ENCODE assay signal across 9 cellular contexts in the genomic region with DNA sequence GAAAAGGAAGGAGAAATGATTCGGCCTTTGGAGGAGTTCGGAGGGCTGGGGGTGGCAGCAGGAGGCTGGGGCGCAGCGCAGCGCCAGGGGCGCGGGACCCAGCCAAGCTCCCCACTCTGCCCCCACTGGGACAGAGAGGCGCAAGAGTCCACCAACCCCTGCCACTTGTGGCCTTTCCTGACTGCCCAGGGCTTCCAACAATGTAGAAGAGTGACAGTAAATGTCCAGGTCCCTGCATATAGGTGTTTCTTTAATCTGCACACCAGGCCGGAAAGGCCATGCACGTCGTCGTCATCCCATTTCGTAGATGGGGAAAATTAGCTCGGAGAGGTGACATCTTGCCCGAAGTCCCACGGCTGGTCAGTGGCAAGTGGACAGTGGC.
A peak's percentile ranks its signal among the peaks of the same experiment; 100 is the strongest.
DNase-seq lines count a peak whose midpoint lies in the region; ATAC-seq and TF ChIP-seq lines count a peak whose summit lies in the region.
"Had no signal": no experiment of that assay in that cellular context is flagged by ENCODE, and none has a peak within 500 bp of the region (broad histone marks: within the 10 kb centered on the region; RNA-seq: fewer than 3 reads in every experiment).

No MANE protein-coding gene starts in this region.

- peaks cover 6% of the 10 kb centered on the region for H3K4me1 Mint-ChIP-seq in activated CD4-positive, alpha-beta memory T cell treated with anti-CD3 and anti-CD28 coated beads for 36 hours (ENCODE audit: low read depth)
- peaks cover 3% of the 10 kb centered on the region for H3K4me1 Mint-ChIP-seq in activated CD4-positive, alpha-beta memory T cell treated with anti-CD3 and anti-CD28 coated beads, Interleukin-2, amount 10 ng/mL, durations not matched to agents 7 days and 5 days

- no peak for TF ChIP-seq POLR2A in testis (IDR thresholded peaks at IDR 0.05)

- peaks cover 46% of the 10 kb centered on the region for H3K27me3 Mint-ChIP-seq in activated CD4-positive, alpha-beta memory T cell treated with anti-CD3 and anti-CD28 coated beads for 36 hours
- H3K27me3 Mint-ChIP-seq in activated CD4-positive, alpha-beta memory T cell treated with anti-CD3 and anti-CD28 coated beads, Interleukin-2, amount 10 ng/mL, durations not matched to agents 7 days and 5 days: peaks cover 51% of the 10 kb centered on the region

- TF ChIP-seq CTCF in coronary artery (IDR thresholded peaks at IDR 0.05): no peak
- no peak for TF ChIP-seq CTCF in lower lobe of right lung (IDR thresholded peaks at IDR 0.05)
- no peak for TF ChIP-seq CTCF in testis (IDR thresholded peaks at IDR 0.05)

- CTCF ChIA-PET in activated CD4-positive, alpha-beta memory T cell treated with anti-CD3 and anti-CD28 coated beads for 36 hours (lab: Charles Lee): no interaction called here
- CTCF ChIA-PET in activated CD4-positive, alpha-beta memory T cell treated with anti-CD3 and anti-CD28 coated beads, Interleukin-2, amount 10 ng/mL, durations not matched to agents 7 days and 5 days (lab: Charles Lee): no interaction called here

- no peak for DNase-seq in activated CD4-positive, alpha-beta memory T cell treated with anti-CD3 and anti-CD28 coated beads for 36 hours
- DNase-seq in activated CD4-positive, alpha-beta memory T cell treated with anti-CD3 and anti-CD28 coated beads, Interleukin-2, amount 10 ng/mL, durations not matched to agents 7 days and 5 days: no peak
- DNase-seq in coronary artery (ENCODE audit: low spot score): no peak
- DNase-seq in lower lobe of right lung: no peak
- DNase-seq in testis: no peak
- no peak for DNase-seq in DMS 273 treated with DMSO at 0.1 percent for 48 hours (lab: John Stamatoyannopoulos, UW)
- DNase-seq: OCI-M1 had no signal

- POLR2A ChIA-PET in activated CD4-positive, alpha-beta memory T cell treated with anti-CD3 and anti-CD28 coated beads for 36 hours (lab: Charles Lee): no interaction called here
- POLR2A ChIA-PET in activated CD4-positive, alpha-beta memory T cell treated with anti-CD3 and anti-CD28 coated beads, Interleukin-2, amount 10 ng/mL, durations not matched to agents 7 days and 5 days (lab: Charles Lee): no interaction called here

- H3K27ac Mint-ChIP-seq in activated CD4-positive, alpha-beta memory T cell treated with anti-CD3 and anti-CD28 coated beads for 36 hours: no peak overlapping the region
- no peak overlapping the region for H3K27ac Mint-ChIP-seq in activated CD4-positive, alpha-beta memory T cell treated with anti-CD3 and anti-CD28 coated beads, Interleukin-2, amount 10 ng/mL, durations not matched to agents 7 days and 5 days

- H3K4me3 Mint-ChIP-seq in activated CD4-positive, alpha-beta memory T cell treated with anti-CD3 and anti-CD28 coated beads for 36 hours: peak overlapping the region; percentile 50
- H3K4me3 Mint-ChIP-seq in activated CD4-positive, alpha-beta memory T cell treated with anti-CD3 and anti-CD28 coated beads, Interleukin-2, amount 10 ng/mL, durations not matched to agents 7 days and 5 days: no peak overlapping the region

- 2% methylated on average over 14 to 16 of the region's 16 CpGs for WGBS in testis, 2 donors

- no peaks in the 10 kb centered on the region for H3K9me3 ChIP-seq in lower lobe of right lung
- H3K9me3 ChIP-seq in testis: no peaks in the 10 kb centered on the region

- H3K27me3 ChIP-seq in lower lobe of right lung (ENCODE audit: low read depth) (peaks cover 41% of the 10 kb centered on the region), testis (no peaks in the 10 kb centered on the region)

- ATAC-seq in lower lobe of right lung (peak; percentile 31 to 33), GM19463 (IDR thresholded peaks at IDR 0.05; ENCODE audit: unreplicated experiment) (no peak), HG03378 (IDR thresholded peaks at IDR 0.05; ENCODE audit: unreplicated experiment) (no peak)

- H3K36me3 ChIP-seq in lower lobe of right lung (no peaks in the 10 kb centered on the region), testis (ENCODE audit: low read depth, missing control alignments) (no peaks in the 10 kb centered on the region)

- peaks cover 13% of the 10 kb centered on the region for H3K4me1 ChIP-seq in lower lobe of right lung
- H3K4me1 ChIP-seq in testis: peaks cover 10% of the 10 kb centered on the region

- H3K4me3 ChIP-seq in coronary artery: peak overlapping the region; percentile 61
- H3K4me3 ChIP-seq in lower lobe of right lung: peak overlapping the region; percentile 46
- peak overlapping the region; percentile 46 to 49 for H3K4me3 ChIP-seq in testis

- H3K9me3 Mint-ChIP-seq in activated CD4-positive, alpha-beta memory T cell treated with anti-CD3 and anti-CD28 coated beads for 36 hours: no peaks in the 10 kb centered on the region
- no peaks in the 10 kb centered on the region for H3K9me3 Mint-ChIP-seq in activated CD4-positive, alpha-beta memory T cell treated with anti-CD3 and anti-CD28 coated beads, Interleukin-2, amount 10 ng/mL, durations not matched to agents 7 days and 5 days

- intact Hi-C loops in activated CD4-positive, alpha-beta memory T cell treated with anti-CD3 and anti-CD28 coated beads for 36 hours (cut with micrococcal nuclease): no loop called here
- intact Hi-C loops in lower lobe of right lung (cut with DNase I) (no loop called here), testis (cut with DNase I; ENCODE audit: low total_unique reads) (no loop called here)

- H3K36me3 Mint-ChIP-seq in activated CD4-positive, alpha-beta memory T cell treated with anti-CD3 and anti-CD28 coated beads for 36 hours: no peaks in the 10 kb centered on the region
- no peaks in the 10 kb centered on the region for H3K36me3 Mint-ChIP-seq in activated CD4-positive, alpha-beta memory T cell treated with anti-CD3 and anti-CD28 coated beads, Interleukin-2, amount 10 ng/mL, durations not matched to agents 7 days and 5 days (ENCODE audit: low read depth)

- no peak overlapping the region for H3K27ac ChIP-seq in coronary artery
- H3K27ac ChIP-seq in lower lobe of right lung: peak overlapping the region; percentile 61
- H3K27ac ChIP-seq in testis: no peak overlapping the region

Comparison
In these comparisons a context has a peak if more than half of its experiments do, and no peak if none do; other contexts are left out.
1. ATAC-seq: peak in lower lobe of right lung (2 of 2); none in GM19463 (single experiment) and HG03378 (single experiment).
2. Peak in every context shown above with its lines, with median percentiles within 50 percentile points of each other: H3K4me3 ChIP-seq.